Comparison of ENCODE assay signal across 10 cellular contexts in genomic region chr20:3072530-3073250, GRCh38. TPM values are rescaled to one million over a fixed set of nuclear protein-coding genes. Genes with fewer than 3 reads are reported as not detected.
DNase-seq lines count a peak whose midpoint lies in the region; ATAC-seq lines count a peak whose summit lies in the region.
"Had no signal": no experiment of that assay in that cellular context is flagged by ENCODE, and none has a peak within 500 bp of the region (broad histone marks: within the 10 kb centered on the region; RNA-seq: fewer than 3 reads in every experiment).

No MANE protein-coding gene starts in this region.

- POLR2A ChIA-PET in activated CD4-positive, alpha-beta T cell treated with anti-CD3 and anti-CD28 coated beads, Interleukin-2, amount 10 ng/mL, durations not matched to agents 7 days and 5 days (lab: Charles Lee), result no interaction called here

- H3K27ac Mint-ChIP-seq in activated CD4-positive, alpha-beta T cell treated with anti-CD3 and anti-CD28 coated beads, Interleukin-2, amount 10 ng/mL, durations not matched to agents 7 days and 5 days, result peak overlapping the region; percentile 69
- H3K27ac Mint-ChIP-seq in activated T-helper 17 cell treated with anti-CD3 and anti-CD28 coated beads, Interleukin-2, amount 50 U/mL, for 72 hours, result peak overlapping the region; percentile 54
- peak overlapping the region; percentile 76 for H3K27ac Mint-ChIP-seq in stimulated activated memory B cell treated with anti-CD40 and anti-IgM and Interleukin-4, amounts not matched to agents 10 μg/mL and 1 μg/mL and 100 μg/mL, for 72 hours

- peaks cover 47% of the 10 kb centered on the region for H3K4me1 Mint-ChIP-seq in activated CD4-positive, alpha-beta T cell treated with anti-CD3 and anti-CD28 coated beads, Interleukin-2, amount 10 ng/mL, durations not matched to agents 7 days and 5 days
- peaks cover 8% of the 10 kb centered on the region for H3K4me1 Mint-ChIP-seq in activated T-helper 17 cell treated with anti-CD3 and anti-CD28 coated beads, Interleukin-2, amount 50 U/mL, for 72 hours
- H3K4me1 Mint-ChIP-seq in stimulated activated memory B cell treated with anti-CD40 and anti-IgM and Interleukin-4, amounts not matched to agents 10 μg/mL and 1 μg/mL and 100 μg/mL, for 72 hours, result peaks cover 39% of the 10 kb centered on the region

- H3K4me3 Mint-ChIP-seq in activated CD4-positive, alpha-beta T cell treated with anti-CD3 and anti-CD28 coated beads, Interleukin-2, amount 10 ng/mL, durations not matched to agents 7 days and 5 days, result peak overlapping the region; percentile 68
- peak overlapping the region; percentile 67 for H3K4me3 Mint-ChIP-seq in activated T-helper 17 cell treated with anti-CD3 and anti-CD28 coated beads, Interleukin-2, amount 50 U/mL, for 72 hours
- peak overlapping the region; percentile 79 for H3K4me3 Mint-ChIP-seq in stimulated activated memory B cell treated with anti-CD40 and anti-IgM and Interleukin-4, amounts not matched to agents 10 μg/mL and 1 μg/mL and 100 μg/mL, for 72 hours

- H3K27me3 Mint-ChIP-seq in activated CD4-positive, alpha-beta T cell treated with anti-CD3 and anti-CD28 coated beads, Interleukin-2, amount 10 ng/mL, durations not matched to agents 7 days and 5 days, result peaks cover 7% of the 10 kb centered on the region
- no peaks in the 10 kb centered on the region for H3K27me3 Mint-ChIP-seq in activated T-helper 17 cell treated with anti-CD3 and anti-CD28 coated beads, Interleukin-2, amount 50 U/mL, for 72 hours
- H3K27me3 Mint-ChIP-seq in stimulated activated memory B cell treated with anti-CD40 and anti-IgM and Interleukin-4, amounts not matched to agents 10 μg/mL and 1 μg/mL and 100 μg/mL, for 72 hours, result no peaks in the 10 kb centered on the region

- H3K9me3 Mint-ChIP-seq in activated CD4-positive, alpha-beta T cell treated with anti-CD3 and anti-CD28 coated beads, Interleukin-2, amount 10 ng/mL, durations not matched to agents 7 days and 5 days, result peaks cover 4% of the 10 kb centered on the region
- no peaks in the 10 kb centered on the region for H3K9me3 Mint-ChIP-seq in activated T-helper 17 cell treated with anti-CD3 and anti-CD28 coated beads, Interleukin-2, amount 50 U/mL, for 72 hours
- no peaks in the 10 kb centered on the region for H3K9me3 Mint-ChIP-seq in stimulated activated memory B cell treated with anti-CD40 and anti-IgM and Interleukin-4, amounts not matched to agents 10 μg/mL and 1 μg/mL and 100 μg/mL, for 72 hours

- CTCF ChIA-PET in activated CD4-positive, alpha-beta T cell treated with anti-CD3 and anti-CD28 coated beads, Interleukin-2, amount 10 ng/mL, durations not matched to agents 7 days and 5 days (lab: Charles Lee), result interaction anchor here (0.6 to 1.3 kb wide), 6 partner anchors 9 to 1018 kb away, joined by 3 to 7 read pairs (median 3); no protein-coding TSS in a partner anchor

- H3K36me3 Mint-ChIP-seq in activated CD4-positive, alpha-beta T cell treated with anti-CD3 and anti-CD28 coated beads, Interleukin-2, amount 10 ng/mL, durations not matched to agents 7 days and 5 days (ENCODE audit: low read depth), result no peaks in the 10 kb centered on the region
- H3K36me3 Mint-ChIP-seq in activated T-helper 17 cell treated with anti-CD3 and anti-CD28 coated beads, Interleukin-2, amount 50 U/mL, for 72 hours (ENCODE audit: low read depth), result no peaks in the 10 kb centered on the region
- H3K36me3 Mint-ChIP-seq in stimulated activated memory B cell treated with anti-CD40 and anti-IgM and Interleukin-4, amounts not matched to agents 10 μg/mL and 1 μg/mL and 100 μg/mL, for 72 hours, result no peaks in the 10 kb centered on the region

- ATAC-seq in activated T-helper 17 cell treated with anti-CD3 and anti-CD28 coated beads, Interleukin-2, amount 50 U/mL, for 72 hours (replicated peaks), result no peak
- ATAC-seq in left lobe of liver (peak; percentile 8), HG02884 (IDR thresholded peaks at IDR 0.05; ENCODE audit: unreplicated experiment) (no peak)
- no peak for ATAC-seq in stimulated activated memory B cell treated with anti-CD40 and anti-IgM and Interleukin-4, amounts not matched to agents 10 μg/mL and 1 μg/mL and 100 μg/mL, for 72 hours
- ATAC-seq: A549 had no signal

- no peak for DNase-seq in activated CD4-positive, alpha-beta T cell treated with anti-CD3 and anti-CD28 coated beads, Interleukin-2, amount 10 ng/mL, durations not matched to agents 7 days and 5 days
- DNase-seq in activated CD4-positive, alpha-beta T cell treated with anti-CD3 and anti-CD28 coated beads for 4 hours, result no peak
- DNase-seq in left lobe of liver (ENCODE audit: low spot score), result no peak
- no peak for DNase-seq in LoVo (ENCODE audit: low spot score)
- no peak for DNase-seq in NCI-H146 treated with DMSO at 0.1 percent for 48 hours (lab: John Stamatoyannopoulos, UW; ENCODE audit: unreplicated experiment)

RNA-seq across cellular contexts. Expression of gene OXT, which starts 1.3 kb away (rescaled TPM):
- not detected for total RNA-seq in activated CD4-positive, alpha-beta T cell treated with anti-CD3 and anti-CD28 coated beads, Interleukin-2, amount 10 ng/mL, durations not matched to agents 7 days and 5 days
- not detected for total RNA-seq in activated T-helper 17 cell treated with anti-CD3 and anti-CD28 coated beads, Interleukin-2, amount 50 U/mL, for 72 hours
- total RNA-seq in left lobe of liver, result 8.4 TPM
- total RNA-seq: left colon had no signal

RNA-seq across cellular contexts. Expression of gene AVP, which starts 11.8 kb away (rescaled TPM):
- not detected for total RNA-seq in activated CD4-positive, alpha-beta T cell treated with anti-CD3 and anti-CD28 coated beads, Interleukin-2, amount 10 ng/mL, durations not matched to agents 7 days and 5 days
- total RNA-seq in activated T-helper 17 cell treated with anti-CD3 and anti-CD28 coated beads, Interleukin-2, amount 50 U/mL, for 72 hours, result not detected
- total RNA-seq in left lobe of liver, result not detected
- total RNA-seq: left colon had no signal

RNA-seq across cellular contexts. Expression of gene MRPS26, which starts 26.8 kb away (rescaled TPM):
- 10 to 100 TPM; 30.6 to 37.2 TPM for total RNA-seq in activated CD4-positive, alpha-beta T cell treated with anti-CD3 and anti-CD28 coated beads, Interleukin-2, amount 10 ng/mL, durations not matched to agents 7 days and 5 days
- 10 to 100 TPM; 52.9 to 66.4 TPM for total RNA-seq in activated T-helper 17 cell treated with anti-CD3 and anti-CD28 coated beads, Interleukin-2, amount 50 U/mL, for 72 hours
- total RNA-seq in left lobe of liver, result 48.3 TPM

RNA-seq across cellular contexts. Expression of gene GNRH2, which starts 29.3 kb away (rescaled TPM):
- total RNA-seq in activated CD4-positive, alpha-beta T cell treated with anti-CD3 and anti-CD28 coated beads, Interleukin-2, amount 10 ng/mL, durations not matched to agents 7 days and 5 days, result 1 to 10 TPM; 1.2 to 2.0 TPM
- total RNA-seq in activated T-helper 17 cell treated with anti-CD3 and anti-CD28 coated beads, Interleukin-2, amount 50 U/mL, for 72 hours, result 10 to 100 TPM in 1 of 2 donors, under 1 TPM in 1; 0.61 to 13.7 TPM
- 1.6 TPM for total RNA-seq in left lobe of liver
